Comparison of ENCODE assay signal across 1 cellular context in the genomic region with DNA sequence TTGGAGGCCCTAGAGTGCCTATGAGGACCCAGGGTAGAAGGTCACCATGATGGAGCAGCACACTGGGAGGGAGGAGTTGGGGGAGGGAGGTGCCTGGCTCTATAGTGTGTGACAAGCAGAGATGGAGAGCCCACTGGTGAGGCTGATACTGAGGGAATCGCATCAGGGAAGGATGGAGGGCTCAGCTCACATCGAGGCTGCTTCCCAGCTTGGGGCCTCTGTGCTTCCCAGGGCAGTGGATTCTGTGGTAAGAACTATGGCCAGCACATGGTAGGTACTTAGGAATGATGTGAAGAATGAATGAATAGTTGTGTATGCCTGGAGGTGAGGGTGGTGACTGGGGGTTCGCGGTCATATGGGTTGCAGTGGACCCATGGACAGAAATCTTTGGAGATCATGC.
TF ChIP-seq lines count a peak whose summit lies in the region.

No MANE protein-coding gene starts in this region.

TF ChIP-seq in HepG2, 621 proteins besides CTCF, POLR2A, EP300 and RAD21 (continued from another document and continues in another):
- TF ChIP-seq, protein P1, sequence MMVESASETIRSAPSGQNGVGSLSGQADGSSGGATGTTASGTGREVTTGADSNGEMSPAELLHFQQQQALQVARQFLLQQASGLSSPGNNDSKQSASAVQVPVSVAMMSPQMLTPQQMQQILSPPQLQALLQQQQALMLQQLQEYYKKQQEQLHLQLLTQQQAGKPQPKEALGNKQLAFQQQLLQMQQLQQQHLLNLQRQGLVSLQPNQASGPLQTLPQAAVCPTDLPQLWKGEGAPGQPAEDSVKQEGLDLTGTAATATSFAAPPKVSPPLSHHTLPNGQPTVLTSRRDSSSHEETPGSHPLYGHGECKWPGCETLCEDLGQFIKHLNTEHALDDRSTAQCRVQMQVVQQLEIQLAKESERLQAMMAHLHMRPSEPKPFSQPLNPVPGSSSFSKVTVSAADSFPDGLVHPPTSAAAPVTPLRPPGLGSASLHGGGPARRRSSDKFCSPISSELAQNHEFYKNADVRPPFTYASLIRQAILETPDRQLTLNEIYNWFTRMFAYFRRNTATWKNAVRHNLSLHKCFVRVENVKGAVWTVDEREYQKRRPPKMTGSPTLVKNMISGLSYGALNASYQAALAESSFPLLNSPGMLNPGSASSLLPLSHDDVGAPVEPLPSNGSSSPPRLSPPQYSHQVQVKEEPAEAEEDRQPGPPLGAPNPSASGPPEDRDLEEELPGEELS (CRISPR knock-in tag; IDR thresholded peaks at IDR 0.05), result no peak
- TF ChIP-seq RBAK (CRISPR knock-in tag; IDR thresholded peaks at IDR 0.05), result no peak
- TF ChIP-seq SIX1 (CRISPR knock-in tag; IDR thresholded peaks at IDR 0.05; ENCODE audit: borderline replicate concordance), result no peak
- TF ChIP-seq IKZF1 (IDR thresholded peaks at IDR 0.05), result no peak
- 0 out of 2 replicates have a peak, but pooled peaks have one; percentile 34 for TF ChIP-seq EED (CRISPR knock-in tag; IDR thresholded peaks at IDR 0.05)
- no peak for TF ChIP-seq ZZZ3 (CRISPR knock-in tag; IDR thresholded peaks at IDR 0.05; ENCODE audit: borderline replicate concordance)
- TF ChIP-seq, protein P2, sequence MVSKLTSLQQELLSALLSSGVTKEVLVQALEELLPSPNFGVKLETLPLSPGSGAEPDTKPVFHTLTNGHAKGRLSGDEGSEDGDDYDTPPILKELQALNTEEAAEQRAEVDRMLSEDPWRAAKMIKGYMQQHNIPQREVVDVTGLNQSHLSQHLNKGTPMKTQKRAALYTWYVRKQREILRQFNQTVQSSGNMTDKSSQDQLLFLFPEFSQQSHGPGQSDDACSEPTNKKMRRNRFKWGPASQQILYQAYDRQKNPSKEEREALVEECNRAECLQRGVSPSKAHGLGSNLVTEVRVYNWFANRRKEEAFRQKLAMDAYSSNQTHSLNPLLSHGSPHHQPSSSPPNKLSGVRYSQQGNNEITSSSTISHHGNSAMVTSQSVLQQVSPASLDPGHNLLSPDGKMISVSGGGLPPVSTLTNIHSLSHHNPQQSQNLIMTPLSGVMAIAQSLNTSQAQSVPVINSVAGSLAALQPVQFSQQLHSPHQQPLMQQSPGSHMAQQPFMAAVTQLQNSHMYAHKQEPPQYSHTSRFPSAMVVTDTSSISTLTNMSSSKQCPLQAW (CRISPR knock-in tag; IDR thresholded peaks at IDR 0.05), result 0 out of 2 replicates have a peak, but pooled peaks have one; percentile 5
- TF ChIP-seq SATB2 (CRISPR knock-in tag; IDR thresholded peaks at IDR 0.05), result no peak
- TF ChIP-seq ZNF251 (CRISPR knock-in tag; IDR thresholded peaks at IDR 0.05), result no peak
- no peak for TF ChIP-seq NR2F6 (IDR thresholded peaks at IDR 0.05)
- TF ChIP-seq NR2F6 (CRISPR knock-in tag; IDR thresholded peaks at IDR 0.05), result no peak
- no peak for TF ChIP-seq TAF1 (CRISPR knock-in tag; IDR thresholded peaks at IDR 0.05)
- TF ChIP-seq, protein P3, sequence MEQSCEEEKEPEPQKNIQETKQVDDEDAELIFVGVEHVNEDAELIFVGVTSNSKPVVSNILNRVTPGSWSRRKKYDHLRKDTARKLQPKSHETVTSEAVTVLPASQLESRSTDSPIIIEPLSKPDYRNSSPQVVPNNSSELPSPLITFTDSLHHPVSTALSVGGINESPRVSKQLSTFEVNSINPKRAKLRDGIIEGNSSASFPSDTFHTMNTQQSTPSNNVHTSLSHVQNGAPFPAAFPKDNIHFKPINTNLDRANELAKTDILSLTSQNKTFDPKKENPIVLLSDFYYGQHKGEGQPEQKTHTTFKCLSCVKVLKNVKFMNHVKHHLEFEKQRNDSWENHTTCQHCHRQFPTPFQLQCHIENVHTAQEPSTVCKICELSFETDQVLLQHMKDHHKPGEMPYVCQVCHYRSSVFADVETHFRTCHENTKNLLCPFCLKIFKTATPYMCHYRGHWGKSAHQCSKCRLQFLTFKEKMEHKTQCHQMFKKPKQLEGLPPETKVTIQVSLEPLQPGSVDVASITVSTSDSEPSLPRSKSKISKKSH (CRISPR knock-in tag; IDR thresholded peaks at IDR 0.05; ENCODE audit: borderline replicate concordance), result no peak
- no peak for TF ChIP-seq LBX2 (CRISPR knock-in tag; IDR thresholded peaks at IDR 0.05; ENCODE audit: borderline replicate concordance)
- no peak for TF ChIP-seq MATR3 (CRISPR knock-in tag; IDR thresholded peaks at IDR 0.05)
- TF ChIP-seq ZNF564 (CRISPR knock-in tag; IDR thresholded peaks at IDR 0.05), result 0 out of 2 replicates have a peak, but pooled peaks have one; percentile 58
- TF ChIP-seq ZNF710 (CRISPR knock-in tag; IDR thresholded peaks at IDR 0.05; ENCODE audit: borderline replicate concordance), result no peak
- no peak for TF ChIP-seq MXD3 (CRISPR knock-in tag; IDR thresholded peaks at IDR 0.05)
- no peak for TF ChIP-seq RFX3 (CRISPR knock-in tag; IDR thresholded peaks at IDR 0.05)
- TF ChIP-seq, protein P4, sequence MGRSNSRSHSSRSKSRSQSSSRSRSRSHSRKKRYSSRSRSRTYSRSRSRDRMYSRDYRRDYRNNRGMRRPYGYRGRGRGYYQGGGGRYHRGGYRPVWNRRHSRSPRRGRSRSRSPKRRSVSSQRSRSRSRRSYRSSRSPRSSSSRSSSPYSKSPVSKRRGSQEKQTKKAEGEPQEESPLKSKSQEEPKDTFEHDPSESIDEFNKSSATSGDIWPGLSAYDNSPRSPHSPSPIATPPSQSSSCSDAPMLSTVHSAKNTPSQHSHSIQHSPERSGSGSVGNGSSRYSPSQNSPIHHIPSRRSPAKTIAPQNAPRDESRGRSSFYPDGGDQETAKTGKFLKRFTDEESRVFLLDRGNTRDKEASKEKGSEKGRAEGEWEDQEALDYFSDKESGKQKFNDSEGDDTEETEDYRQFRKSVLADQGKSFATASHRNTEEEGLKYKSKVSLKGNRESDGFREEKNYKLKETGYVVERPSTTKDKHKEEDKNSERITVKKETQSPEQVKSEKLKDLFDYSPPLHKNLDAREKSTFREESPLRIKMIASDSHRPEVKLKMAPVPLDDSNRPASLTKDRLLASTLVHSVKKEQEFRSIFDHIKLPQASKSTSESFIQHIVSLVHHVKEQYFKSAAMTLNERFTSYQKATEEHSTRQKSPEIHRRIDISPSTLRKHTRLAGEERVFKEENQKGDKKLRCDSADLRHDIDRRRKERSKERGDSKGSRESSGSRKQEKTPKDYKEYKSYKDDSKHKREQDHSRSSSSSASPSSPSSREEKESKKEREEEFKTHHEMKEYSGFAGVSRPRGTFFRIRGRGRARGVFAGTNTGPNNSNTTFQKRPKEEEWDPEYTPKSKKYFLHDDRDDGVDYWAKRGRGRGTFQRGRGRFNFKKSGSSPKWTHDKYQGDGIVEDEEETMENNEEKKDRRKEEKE (IDR thresholded peaks at IDR 0.05), result no peak
- no peak for TF ChIP-seq ZBTB2 (CRISPR knock-in tag; IDR thresholded peaks at IDR 0.05; ENCODE audit: low read depth)
- TF ChIP-seq ATF7-NPFF (CRISPR knock-in tag; IDR thresholded peaks at IDR 0.05; ENCODE audit: low read depth), result no peak
- no peak for TF ChIP-seq EHMT2 (IDR thresholded peaks at IDR 0.05; ENCODE audit: borderline replicate concordance, low read depth, low read length)
- no peak for TF ChIP-seq PITX1 (CRISPR knock-in tag; IDR thresholded peaks at IDR 0.05)
- no peak for TF ChIP-seq ZNF746 (CRISPR knock-in tag; IDR thresholded peaks at IDR 0.05)
- no peak for TF ChIP-seq MAFG (CRISPR knock-in tag; IDR thresholded peaks at IDR 0.05)
- no peak for TF ChIP-seq ASH2L (IDR thresholded peaks at IDR 0.05; ENCODE audit: insufficient read length, low read depth, low read length)
- no peak for TF ChIP-seq CENPX (CRISPR knock-in tag; IDR thresholded peaks at IDR 0.05)
- no peak for TF ChIP-seq ZNF354B (CRISPR knock-in tag; IDR thresholded peaks at IDR 0.05)
- TF ChIP-seq RFXANK (CRISPR knock-in tag; IDR thresholded peaks at IDR 0.05), result no peak
- no peak for TF ChIP-seq ZNF530 (CRISPR knock-in tag; IDR thresholded peaks at IDR 0.05; ENCODE audit: low read depth)
- no peak for TF ChIP-seq KDM2A (CRISPR knock-in tag; IDR thresholded peaks at IDR 0.05; ENCODE audit: borderline replicate concordance, low read depth)
- TF ChIP-seq BHLHE40 (IDR thresholded peaks at IDR 0.05; ENCODE audit: low read length), result no peak
- TF ChIP-seq ZNF205 (CRISPR knock-in tag; IDR thresholded peaks at IDR 0.05), result no peak
- TF ChIP-seq GATAD1 (CRISPR knock-in tag; IDR thresholded peaks at IDR 0.05), result 0 out of 2 replicates have a peak, but pooled peaks have one; percentile 13
- no peak for TF ChIP-seq ZSCAN30 (CRISPR knock-in tag; IDR thresholded peaks at IDR 0.05)
- no peak for TF ChIP-seq ZNF543 (CRISPR knock-in tag; IDR thresholded peaks at IDR 0.05)
- no peak for TF ChIP-seq ATF7 (IDR thresholded peaks at IDR 0.05)
- no peak for TF ChIP-seq ATF7 (CRISPR knock-in tag; IDR thresholded peaks at IDR 0.05)
- TF ChIP-seq ZNF296 (CRISPR knock-in tag; conservative IDR thresholded peaks at IDR 0.05), result 0 out of 2 replicates have a peak, but pooled peaks have one; percentile 58
- TF ChIP-seq, protein P5, sequence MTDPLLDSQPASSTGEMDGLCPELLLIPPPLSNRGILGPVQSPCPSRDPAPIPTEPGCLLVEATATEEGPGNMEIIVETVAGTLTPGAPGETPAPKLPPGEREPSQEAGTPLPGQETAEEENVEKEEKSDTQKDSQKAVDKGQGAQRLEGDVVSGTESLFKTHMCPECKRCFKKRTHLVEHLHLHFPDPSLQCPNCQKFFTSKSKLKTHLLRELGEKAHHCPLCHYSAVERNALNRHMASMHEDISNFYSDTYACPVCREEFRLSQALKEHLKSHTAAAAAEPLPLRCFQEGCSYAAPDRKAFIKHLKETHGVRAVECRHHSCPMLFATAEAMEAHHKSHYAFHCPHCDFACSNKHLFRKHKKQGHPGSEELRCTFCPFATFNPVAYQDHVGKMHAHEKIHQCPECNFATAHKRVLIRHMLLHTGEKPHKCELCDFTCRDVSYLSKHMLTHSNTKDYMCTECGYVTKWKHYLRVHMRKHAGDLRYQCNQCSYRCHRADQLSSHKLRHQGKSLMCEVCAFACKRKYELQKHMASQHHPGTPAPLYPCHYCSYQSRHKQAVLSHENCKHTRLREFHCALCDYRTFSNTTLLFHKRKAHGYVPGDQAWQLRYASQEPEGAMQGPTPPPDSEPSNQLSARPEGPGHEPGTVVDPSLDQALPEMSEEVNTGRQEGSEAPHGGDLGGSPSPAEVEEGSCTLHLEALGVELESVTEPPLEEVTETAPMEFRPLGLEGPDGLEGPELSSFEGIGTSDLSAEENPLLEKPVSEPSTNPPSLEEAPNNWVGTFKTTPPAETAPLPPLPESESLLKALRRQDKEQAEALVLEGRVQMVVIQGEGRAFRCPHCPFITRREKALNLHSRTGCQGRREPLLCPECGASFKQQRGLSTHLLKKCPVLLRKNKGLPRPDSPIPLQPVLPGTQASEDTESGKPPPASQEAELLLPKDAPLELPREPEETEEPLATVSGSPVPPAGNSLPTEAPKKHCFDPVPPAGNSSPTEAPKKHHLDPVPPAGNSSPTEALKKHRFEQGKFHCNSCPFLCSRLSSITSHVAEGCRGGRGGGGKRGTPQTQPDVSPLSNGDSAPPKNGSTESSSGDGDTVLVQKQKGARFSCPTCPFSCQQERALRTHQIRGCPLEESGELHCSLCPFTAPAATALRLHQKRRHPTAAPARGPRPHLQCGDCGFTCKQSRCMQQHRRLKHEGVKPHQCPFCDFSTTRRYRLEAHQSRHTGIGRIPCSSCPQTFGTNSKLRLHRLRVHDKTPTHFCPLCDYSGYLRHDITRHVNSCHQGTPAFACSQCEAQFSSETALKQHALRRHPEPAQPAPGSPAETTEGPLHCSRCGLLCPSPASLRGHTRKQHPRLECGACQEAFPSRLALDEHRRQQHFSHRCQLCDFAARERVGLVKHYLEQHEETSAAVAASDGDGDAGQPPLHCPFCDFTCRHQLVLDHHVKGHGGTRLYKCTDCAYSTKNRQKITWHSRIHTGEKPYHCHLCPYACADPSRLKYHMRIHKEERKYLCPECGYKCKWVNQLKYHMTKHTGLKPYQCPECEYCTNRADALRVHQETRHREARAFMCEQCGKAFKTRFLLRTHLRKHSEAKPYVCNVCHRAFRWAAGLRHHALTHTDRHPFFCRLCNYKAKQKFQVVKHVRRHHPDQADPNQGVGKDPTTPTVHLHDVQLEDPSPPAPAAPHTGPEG (CRISPR knock-in tag; IDR thresholded peaks at IDR 0.05), result no peak
- TF ChIP-seq, protein P6, sequence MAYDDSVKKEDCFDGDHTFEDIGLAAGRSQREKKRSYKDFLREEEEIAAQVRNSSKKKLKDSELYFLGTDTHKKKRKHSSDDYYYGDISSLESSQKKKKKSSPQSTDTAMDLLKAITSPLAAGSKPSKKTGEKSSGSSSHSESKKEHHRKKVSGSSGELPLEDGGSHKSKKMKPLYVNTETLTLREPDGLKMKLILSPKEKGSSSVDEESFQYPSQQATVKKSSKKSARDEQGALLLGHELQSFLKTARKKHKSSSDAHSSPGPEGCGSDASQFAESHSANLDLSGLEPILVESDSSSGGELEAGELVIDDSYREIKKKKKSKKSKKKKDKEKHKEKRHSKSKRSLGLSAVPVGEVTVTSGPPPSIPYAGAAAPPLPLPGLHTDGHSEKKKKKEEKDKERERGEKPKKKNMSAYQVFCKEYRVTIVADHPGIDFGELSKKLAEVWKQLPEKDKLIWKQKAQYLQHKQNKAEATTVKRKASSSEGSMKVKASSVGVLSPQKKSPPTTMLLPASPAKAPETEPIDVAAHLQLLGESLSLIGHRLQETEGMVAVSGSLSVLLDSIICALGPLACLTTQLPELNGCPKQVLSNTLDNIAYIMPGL (CRISPR knock-in tag; IDR thresholded peaks at IDR 0.05; ENCODE audit: borderline replicate concordance in 1 of 2, low read depth in 1 of 2), result no peak
